ENCODE assay signal across 2 cellular contexts in genomic region chr1:151976015-151976343, GRCh38.
TF ChIP-seq lines count a peak whose summit lies in the region.

No MANE protein-coding gene starts in this region.

TF ChIP-seq in A549, 52 proteins besides CTCF, POLR2A, EP300 and RAD21:
- 0 out of 2 replicates have a peak, but pooled peaks have one; percentile 93 for TF ChIP-seq CHD4 (IDR thresholded peaks at IDR 0.05; ENCODE audit: borderline replicate concordance)
- no peak for TF ChIP-seq SMC3 (IDR thresholded peaks at IDR 0.05)
- no peak for TF ChIP-seq RNF2 (IDR thresholded peaks at IDR 0.05; ENCODE audit: borderline replicate concordance, low read depth)
- TF ChIP-seq HOXA7 (CRISPR knock-in tag; IDR thresholded peaks at IDR 0.05): peak; percentile 15; the same call in 1 of the 2 replicates
- peak; percentile 11; the same call in 1 of the 2 replicates for TF ChIP-seq FOSB (CRISPR knock-in tag; IDR thresholded peaks at IDR 0.05)
- peak; percentile 87; the same call in 1 of the 2 replicates for TF ChIP-seq HDAC2 (IDR thresholded peaks at IDR 0.05)
- peak; percentile 93 for TF ChIP-seq KDM1A (IDR thresholded peaks at IDR 0.05; ENCODE audit: low read depth)
- 0 out of 2 replicates have a peak, but pooled peaks have one; percentile 19 for TF ChIP-seq POLR2AphosphoS2 (conservative IDR thresholded peaks at IDR 0.05; ENCODE audit: low read length)

TF ChIP-seq in K562, 482 proteins besides CTCF, POLR2A, EP300 and RAD21 (continues in another document):
- TF ChIP-seq NONO (IDR thresholded peaks at IDR 0.05; ENCODE audit: low read depth in 2 of 2, low read length in 1 of 2) (no peak), LCOR (CRISPR knock-in tag; IDR thresholded peaks at IDR 0.05) (no peak), DPF2 (IDR thresholded peaks at IDR 0.05) (peak; percentile 96), TAL1 (IDR thresholded peaks at IDR 0.05) (peak; percentile 93), IFI16 (CRISPR knock-in tag; IDR thresholded peaks at IDR 0.05) (no peak), ATF1 (CRISPR knock-in tag; IDR thresholded peaks at IDR 0.05) (no peak), ATF1 (tag; IDR thresholded peaks at IDR 0.05) (peak; percentile 13; the same call in 1 of the 2 replicates), MYBL2 (IDR thresholded peaks at IDR 0.05; ENCODE audit: low read depth) (no peak), MYBL2 (CRISPR knock-in tag; IDR thresholded peaks at IDR 0.05; ENCODE audit: borderline replicate concordance) (no peak), POLR2AphosphoS5 (IDR thresholded peaks at IDR 0.05; ENCODE audit: control insufficient read depth, insufficient read depth, low read depth, low read length) (peak; percentile 80), RBM25 (IDR thresholded peaks at IDR 0.05; ENCODE audit: low read depth, low read length, severe bottlenecking) (peak; percentile 98), BRCA1 (IDR thresholded peaks at IDR 0.05) (no peak), BRCA1 (CRISPR knock-in tag; IDR thresholded peaks at IDR 0.05) (no peak), ZBTB17 (CRISPR knock-in tag; IDR thresholded peaks at IDR 0.05) (no peak), ZNF165 (CRISPR knock-in tag; IDR thresholded peaks at IDR 0.05; ENCODE audit: borderline replicate concordance) (no peak), BCOR (IDR thresholded peaks at IDR 0.05) (peak; percentile 96), GTF2A2 (tag; IDR thresholded peaks at IDR 0.05) (no peak), TRIM24 (IDR thresholded peaks at IDR 0.05) (peak; percentile 37 to 61; a peak in 3 of 4 replicates), SNIP1 (IDR thresholded peaks at IDR 0.05; ENCODE audit: low read depth) (no peak), ZNF263 (CRISPR knock-in tag; IDR thresholded peaks at IDR 0.05; ENCODE audit: borderline replicate concordance) (no peak), PHF20 (IDR thresholded peaks at IDR 0.05; ENCODE audit: partially characterized antibody) (peak; percentile 39), SOX6 (IDR thresholded peaks at IDR 0.05) (peak; percentile 62), NBN (IDR thresholded peaks at IDR 0.05; ENCODE audit: low read depth) (no peak), CREM (IDR thresholded peaks at IDR 0.05; ENCODE audit: low read depth) (0 out of 2 replicates have a peak, but pooled peaks have one; percentile 15), MAFG (tag; conservative IDR thresholded peaks at IDR 0.05) (peak; percentile 31; the same call in 1 of the 2 replicates), ZNF140 (CRISPR knock-in tag; IDR thresholded peaks at IDR 0.05) (no peak), ASH1L (IDR thresholded peaks at IDR 0.05; ENCODE audit: borderline replicate concordance, low read depth, partially characterized antibody) (no peak), PCBP1 (IDR thresholded peaks at IDR 0.05; ENCODE audit: low read depth, low read length, poor library complexity, severe bottlenecking) (no peak), TCF7 (IDR thresholded peaks at IDR 0.05; ENCODE audit: borderline replicate concordance) (no peak), HDAC2 (IDR thresholded peaks at IDR 0.05) (peak; percentile 75; the same call in 1 of the 2 replicates), SMARCC2 (IDR thresholded peaks at IDR 0.05; ENCODE audit: low read depth) (peak; percentile 65; the same call in 1 of the 2 replicates), SMARCA4 (IDR thresholded peaks at IDR 0.05) (peak; percentile 95), ARNT (IDR thresholded peaks at IDR 0.05) (0 out of 4 replicates have a peak, but pooled peaks of 1 of the 2 experiments have one; percentile 67), ZFX (CRISPR knock-in tag; IDR thresholded peaks at IDR 0.05) (no peak), DMBX1 (CRISPR knock-in tag; IDR thresholded peaks at IDR 0.05; ENCODE audit: borderline replicate concordance) (0 out of 2 replicates have a peak, but pooled peaks have one; percentile 30), ZNF224 (CRISPR knock-in tag; IDR thresholded peaks at IDR 0.05) (no peak), GABPB2 (CRISPR knock-in tag; conservative IDR thresholded peaks at IDR 0.05) (no peak), SRSF3 (IDR thresholded peaks at IDR 0.05; ENCODE audit: insufficient read depth, low read length) (no peak), NFRKB (IDR thresholded peaks at IDR 0.05; ENCODE audit: low read depth) (no peak), MTA2 (IDR thresholded peaks at IDR 0.05; ENCODE audit: low read depth) (peak; percentile 86), ZNF23 (CRISPR knock-in tag; IDR thresholded peaks at IDR 0.05) (no peak), KLF16 (IDR thresholded peaks at IDR 0.05) (peak; percentile 79), SMARCE1 (IDR thresholded peaks at IDR 0.05) (peak; percentile 84), BMI1 (IDR thresholded peaks at IDR 0.05; ENCODE audit: low read length) (no peak), ZNF24 (IDR thresholded peaks at IDR 0.05) (0 out of 2 replicates have a peak, but pooled peaks have one; percentile 44), ZNF511 (CRISPR knock-in tag; IDR thresholded peaks at IDR 0.05) (no peak), ZSCAN29 (IDR thresholded peaks at IDR 0.05) (no peak), HNRNPUL1 (IDR thresholded peaks at IDR 0.05; ENCODE audit: low read length) (no peak), TBL1XR1 (IDR thresholded peaks at IDR 0.05; ENCODE audit: low read length in 2 of 2) (peak in 1 of 2 experiments; percentile 71; a peak in 1 of 4 replicates), NKRF (IDR thresholded peaks at IDR 0.05; ENCODE audit: borderline replicate concordance) (no peak), CC2D1A (IDR thresholded peaks at IDR 0.05) (peak; percentile 65; the same call in 1 of the 2 replicates), NCOR1 (IDR thresholded peaks at IDR 0.05) (peak; percentile 88)
- TF ChIP-seq, protein P1, sequence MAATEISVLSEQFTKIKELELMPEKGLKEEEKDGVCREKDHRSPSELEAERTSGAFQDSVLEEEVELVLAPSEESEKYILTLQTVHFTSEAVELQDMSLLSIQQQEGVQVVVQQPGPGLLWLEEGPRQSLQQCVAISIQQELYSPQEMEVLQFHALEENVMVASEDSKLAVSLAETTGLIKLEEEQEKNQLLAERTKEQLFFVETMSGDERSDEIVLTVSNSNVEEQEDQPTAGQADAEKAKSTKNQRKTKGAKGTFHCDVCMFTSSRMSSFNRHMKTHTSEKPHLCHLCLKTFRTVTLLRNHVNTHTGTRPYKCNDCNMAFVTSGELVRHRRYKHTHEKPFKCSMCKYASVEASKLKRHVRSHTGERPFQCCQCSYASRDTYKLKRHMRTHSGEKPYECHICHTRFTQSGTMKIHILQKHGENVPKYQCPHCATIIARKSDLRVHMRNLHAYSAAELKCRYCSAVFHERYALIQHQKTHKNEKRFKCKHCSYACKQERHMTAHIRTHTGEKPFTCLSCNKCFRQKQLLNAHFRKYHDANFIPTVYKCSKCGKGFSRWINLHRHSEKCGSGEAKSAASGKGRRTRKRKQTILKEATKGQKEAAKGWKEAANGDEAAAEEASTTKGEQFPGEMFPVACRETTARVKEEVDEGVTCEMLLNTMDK (IDR thresholded peaks at IDR 0.05; ENCODE audit: borderline replicate concordance, insufficient read depth, low read depth, low read length, poor library complexity, severe bottlenecking): no peak
- TF ChIP-seq, protein P2, sequence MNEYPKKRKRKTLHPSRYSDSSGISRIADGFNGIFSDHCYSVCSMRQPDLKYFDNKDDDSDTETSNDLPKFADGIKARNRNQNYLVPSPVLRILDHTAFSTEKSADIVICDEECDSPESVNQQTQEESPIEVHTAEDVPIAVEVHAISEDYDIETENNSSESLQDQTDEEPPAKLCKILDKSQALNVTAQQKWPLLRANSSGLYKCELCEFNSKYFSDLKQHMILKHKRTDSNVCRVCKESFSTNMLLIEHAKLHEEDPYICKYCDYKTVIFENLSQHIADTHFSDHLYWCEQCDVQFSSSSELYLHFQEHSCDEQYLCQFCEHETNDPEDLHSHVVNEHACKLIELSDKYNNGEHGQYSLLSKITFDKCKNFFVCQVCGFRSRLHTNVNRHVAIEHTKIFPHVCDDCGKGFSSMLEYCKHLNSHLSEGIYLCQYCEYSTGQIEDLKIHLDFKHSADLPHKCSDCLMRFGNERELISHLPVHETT (CRISPR knock-in tag; conservative IDR thresholded peaks at IDR 0.05 in 1 of 2, IDR thresholded peaks at IDR 0.05 in 1 of 2): no peak
- TF ChIP-seq, protein P3, sequence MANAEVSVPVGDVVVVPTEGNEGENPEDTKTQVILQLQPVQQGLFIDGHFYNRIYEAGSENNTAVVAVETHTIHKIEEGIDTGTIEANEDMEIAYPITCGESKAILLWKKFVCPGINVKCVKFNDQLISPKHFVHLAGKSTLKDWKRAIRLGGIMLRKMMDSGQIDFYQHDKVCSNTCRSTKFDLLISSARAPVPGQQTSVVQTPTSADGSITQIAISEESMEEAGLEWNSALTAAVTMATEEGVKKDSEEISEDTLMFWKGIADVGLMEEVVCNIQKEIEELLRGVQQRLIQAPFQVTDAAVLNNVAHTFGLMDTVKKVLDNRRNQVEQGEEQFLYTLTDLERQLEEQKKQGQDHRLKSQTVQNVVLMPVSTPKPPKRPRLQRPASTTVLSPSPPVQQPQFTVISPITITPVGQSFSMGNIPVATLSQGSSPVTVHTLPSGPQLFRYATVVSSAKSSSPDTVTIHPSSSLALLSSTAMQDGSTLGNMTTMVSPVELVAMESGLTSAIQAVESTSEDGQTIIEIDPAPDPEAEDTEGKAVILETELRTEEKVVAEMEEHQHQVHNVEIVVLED (CRISPR knock-in tag; IDR thresholded peaks at IDR 0.05): no peak
- TF ChIP-seq, protein P4, sequence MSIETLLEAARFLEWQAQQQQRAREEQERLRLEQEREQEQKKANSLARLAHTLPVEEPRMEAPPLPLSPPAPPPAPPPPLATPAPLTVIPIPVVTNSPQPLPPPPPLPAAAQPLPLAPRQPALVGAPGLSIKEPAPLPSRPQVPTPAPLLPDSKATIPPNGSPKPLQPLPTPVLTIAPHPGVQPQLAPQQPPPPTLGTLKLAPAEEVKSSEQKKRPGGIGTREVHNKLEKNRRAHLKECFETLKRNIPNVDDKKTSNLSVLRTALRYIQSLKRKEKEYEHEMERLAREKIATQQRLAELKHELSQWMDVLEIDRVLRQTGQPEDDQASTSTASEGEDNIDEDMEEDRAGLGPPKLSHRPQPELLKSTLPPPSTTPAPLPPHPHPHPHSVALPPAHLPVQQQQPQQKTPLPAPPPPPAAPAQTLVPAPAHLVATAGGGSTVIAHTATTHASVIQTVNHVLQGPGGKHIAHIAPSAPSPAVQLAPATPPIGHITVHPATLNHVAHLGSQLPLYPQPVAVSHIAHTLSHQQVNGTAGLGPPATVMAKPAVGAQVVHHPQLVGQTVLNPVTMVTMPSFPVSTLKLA (conservative IDR thresholded peaks at IDR 0.05): peak in 1 of 2 experiments; percentile 18; a peak in 1 of 4 replicates
- TF ChIP-seq, protein P5, sequence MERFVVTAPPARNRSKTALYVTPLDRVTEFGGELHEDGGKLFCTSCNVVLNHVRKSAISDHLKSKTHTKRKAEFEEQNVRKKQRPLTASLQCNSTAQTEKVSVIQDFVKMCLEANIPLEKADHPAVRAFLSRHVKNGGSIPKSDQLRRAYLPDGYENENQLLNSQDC (CRISPR knock-in tag; IDR thresholded peaks at IDR 0.05): peak; percentile 59; the same call in 1 of the 2 replicates
- TF ChIP-seq, protein P6, sequence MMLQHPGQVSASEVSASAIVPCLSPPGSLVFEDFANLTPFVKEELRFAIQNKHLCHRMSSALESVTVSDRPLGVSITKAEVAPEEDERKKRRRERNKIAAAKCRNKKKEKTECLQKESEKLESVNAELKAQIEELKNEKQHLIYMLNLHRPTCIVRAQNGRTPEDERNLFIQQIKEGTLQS (IDR thresholded peaks at IDR 0.05): peak; percentile 10; the same call in 1 of the 2 replicates
- TF ChIP-seq, protein P6 (CRISPR knock-in tag; conservative IDR thresholded peaks at IDR 0.05): no peak
- TF ChIP-seq, protein P7, sequence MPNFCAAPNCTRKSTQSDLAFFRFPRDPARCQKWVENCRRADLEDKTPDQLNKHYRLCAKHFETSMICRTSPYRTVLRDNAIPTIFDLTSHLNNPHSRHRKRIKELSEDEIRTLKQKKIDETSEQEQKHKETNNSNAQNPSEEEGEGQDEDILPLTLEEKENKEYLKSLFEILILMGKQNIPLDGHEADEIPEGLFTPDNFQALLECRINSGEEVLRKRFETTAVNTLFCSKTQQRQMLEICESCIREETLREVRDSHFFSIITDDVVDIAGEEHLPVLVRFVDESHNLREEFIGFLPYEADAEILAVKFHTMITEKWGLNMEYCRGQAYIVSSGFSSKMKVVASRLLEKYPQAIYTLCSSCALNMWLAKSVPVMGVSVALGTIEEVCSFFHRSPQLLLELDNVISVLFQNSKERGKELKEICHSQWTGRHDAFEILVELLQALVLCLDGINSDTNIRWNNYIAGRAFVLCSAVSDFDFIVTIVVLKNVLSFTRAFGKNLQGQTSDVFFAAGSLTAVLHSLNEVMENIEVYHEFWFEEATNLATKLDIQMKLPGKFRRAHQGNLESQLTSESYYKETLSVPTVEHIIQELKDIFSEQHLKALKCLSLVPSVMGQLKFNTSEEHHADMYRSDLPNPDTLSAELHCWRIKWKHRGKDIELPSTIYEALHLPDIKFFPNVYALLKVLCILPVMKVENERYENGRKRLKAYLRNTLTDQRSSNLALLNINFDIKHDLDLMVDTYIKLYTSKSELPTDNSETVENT (CRISPR knock-in tag; IDR thresholded peaks at IDR 0.05): no peak
- TF ChIP-seq, protein P8, sequence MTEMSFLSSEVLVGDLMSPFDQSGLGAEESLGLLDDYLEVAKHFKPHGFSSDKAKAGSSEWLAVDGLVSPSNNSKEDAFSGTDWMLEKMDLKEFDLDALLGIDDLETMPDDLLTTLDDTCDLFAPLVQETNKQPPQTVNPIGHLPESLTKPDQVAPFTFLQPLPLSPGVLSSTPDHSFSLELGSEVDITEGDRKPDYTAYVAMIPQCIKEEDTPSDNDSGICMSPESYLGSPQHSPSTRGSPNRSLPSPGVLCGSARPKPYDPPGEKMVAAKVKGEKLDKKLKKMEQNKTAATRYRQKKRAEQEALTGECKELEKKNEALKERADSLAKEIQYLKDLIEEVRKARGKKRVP (CRISPR knock-in tag; IDR thresholded peaks at IDR 0.05): no peak
